In genomic region chr16:31331807-31332301, GRCh38 we compare ENCODE assay signal across 12 cellular contexts. TPM values are rescaled to one million over a fixed set of nuclear protein-coding genes. Genes with fewer than 3 reads are reported as not detected.
DNase-seq lines count a peak whose midpoint lies in the region; ATAC-seq, FAIRE-seq and TF ChIP-seq lines count a peak whose summit lies in the region.
"Had no signal": no experiment of that assay in that cellular context is flagged by ENCODE, and none has a peak within 500 bp of the region (broad histone marks: within the 10 kb centered on the region; RNA-seq: fewer than 3 reads in every experiment).

No MANE protein-coding gene starts in this region.

- H3K9me3 Mint-ChIP-seq in activated naive CD8-positive, alpha-beta T cell treated with anti-CD3 and anti-CD28 coated beads, Interleukin-2, amount 50 U/mL, for 24 hours: peaks cover 3% of the 10 kb centered on the region

- FAIRE-seq in GM12891 (lab: Jason Lieb, UNC): peak; percentile 92
- FAIRE-seq: keratinocyte had no signal

- ATAC-seq in activated naive CD8-positive, alpha-beta T cell treated with anti-CD3 and anti-CD28 coated beads, Interleukin-2, amount 50 U/mL, for 24 hours: no peak
- ATAC-seq in GM21390 (IDR thresholded peaks at IDR 0.05; ENCODE audit: unreplicated experiment): no peak
- ATAC-seq in SK-N-SH treated with all-trans-retinoic acid at 6 μM for 48 hours: no peak
- ATAC-seq in HG03280 (IDR thresholded peaks at IDR 0.05; ENCODE audit: unreplicated experiment): no peak

- DNase-seq in AG08396 (ENCODE audit: low spot score) (peak; percentile 1), GM12891 (ENCODE audit: insufficient read length, low spot score) (no peak), middle frontal gyrus (ENCODE audit: extremely low spot score, low spot score) (peak; percentile 7), NCI-H345 (lab: John Stamatoyannopoulos, UW) (no peak)
- DNase-seq in activated naive CD8-positive, alpha-beta T cell treated with anti-CD3 and anti-CD28 coated beads, Interleukin-2, amount 50 U/mL, for 24 hours: no peak
- DNase-seq: activated CD8-positive, alpha-beta memory T cell treated with anti-CD3 and anti-CD28 coated beads for 24 hours; testis had no signal

- H3K36me3 Mint-ChIP-seq in activated naive CD8-positive, alpha-beta T cell treated with anti-CD3 and anti-CD28 coated beads, Interleukin-2, amount 50 U/mL, for 24 hours (ENCODE audit: low read depth): peaks cover 3% of the 10 kb centered on the region

- peaks cover 11% of the 10 kb centered on the region for H3K27me3 Mint-ChIP-seq in activated naive CD8-positive, alpha-beta T cell treated with anti-CD3 and anti-CD28 coated beads, Interleukin-2, amount 50 U/mL, for 24 hours

- peaks cover 19% of the 10 kb centered on the region for H3K4me1 Mint-ChIP-seq in activated naive CD8-positive, alpha-beta T cell treated with anti-CD3 and anti-CD28 coated beads, Interleukin-2, amount 50 U/mL, for 24 hours

- H3K27ac Mint-ChIP-seq in activated naive CD8-positive, alpha-beta T cell treated with anti-CD3 and anti-CD28 coated beads, Interleukin-2, amount 50 U/mL, for 24 hours: no peak overlapping the region

- no peak for TF ChIP-seq POLR2A in GM12891 (IDR thresholded peaks at IDR 0.05; ENCODE audit: low read depth, low read length)

- peak overlapping the region; percentile 75 for H3K4me3 Mint-ChIP-seq in activated naive CD8-positive, alpha-beta T cell treated with anti-CD3 and anti-CD28 coated beads, Interleukin-2, amount 50 U/mL, for 24 hours

TF ChIP-seq in GM12891, 5 proteins besides CTCF, POLR2A, EP300 and RAD21:
- TF ChIP-seq POU2F2 (IDR thresholded peaks at IDR 0.05; ENCODE audit: low read depth, low read length) (peak; percentile 35; the same call in 1 of the 2 replicates), TAF1 (IDR thresholded peaks at IDR 0.05; ENCODE audit: low read depth, low read length) (no peak)

TF ChIP-seq in SK-N-SH treated with all-trans-retinoic acid at 6 μM for 48 hours, 23 proteins besides CTCF, POLR2A, EP300 and RAD21:
- TF ChIP-seq ESRRG (CRISPR knock-in tag; IDR thresholded peaks at IDR 0.05) (no peak), SNAI2 (CRISPR knock-in tag; IDR thresholded peaks at IDR 0.05) (no peak), TSHZ2 (CRISPR knock-in tag; IDR thresholded peaks at IDR 0.05) (no peak), BACH2 (CRISPR knock-in tag; IDR thresholded peaks at IDR 0.05; ENCODE audit: borderline replicate concordance) (no peak), CSRNP3 (CRISPR knock-in tag; IDR thresholded peaks at IDR 0.05) (no peak), POU6F1 (CRISPR knock-in tag; IDR thresholded peaks at IDR 0.05; ENCODE audit: borderline replicate concordance, low read depth) (no peak), PATZ1 (CRISPR knock-in tag; IDR thresholded peaks at IDR 0.05; ENCODE audit: borderline replicate concordance) (no peak), CSDC2 (CRISPR knock-in tag; IDR thresholded peaks at IDR 0.05) (no peak), TOX (CRISPR knock-in tag; IDR thresholded peaks at IDR 0.05; ENCODE audit: borderline replicate concordance) (no peak), ZNF8 (CRISPR knock-in tag; IDR thresholded peaks at IDR 0.05) (no peak), PPARA (CRISPR knock-in tag; IDR thresholded peaks at IDR 0.05; ENCODE audit: borderline replicate concordance) (no peak), ZFP30 (CRISPR knock-in tag; IDR thresholded peaks at IDR 0.05) (no peak), GLIS3 (CRISPR knock-in tag; IDR thresholded peaks at IDR 0.05) (no peak), ZC3H10 (CRISPR knock-in tag; IDR thresholded peaks at IDR 0.05) (no peak), RARB (CRISPR knock-in tag; IDR thresholded peaks at IDR 0.05) (no peak), ZFP3 (CRISPR knock-in tag; IDR thresholded peaks at IDR 0.05) (no peak)

RNA-seq across cellular contexts. Expression of gene ITGAX, which starts 23.1 kb away (rescaled TPM):
- 4.5 TPM for polyA plus RNA-seq in GM12891 (2012; ENCODE audit: low read depth, missing spikeins)
- polyA plus RNA-seq: fibroblast of lung had no signal

Comparison
In these comparisons a context has a peak if more than half of its experiments do, and no peak if none do; other contexts are left out.
1. DNase-seq: peak in AG08396 (single experiment) and middle frontal gyrus (single experiment); none in GM12891 (single experiment), activated naive CD8-positive, alpha-beta T cell treated with anti-CD3 and anti-CD28 coated beads, Interleukin-2, amount 50 U/mL, for 24 hours (single experiment) and NCI-H345 (single experiment).